In the genomic region with DNA sequence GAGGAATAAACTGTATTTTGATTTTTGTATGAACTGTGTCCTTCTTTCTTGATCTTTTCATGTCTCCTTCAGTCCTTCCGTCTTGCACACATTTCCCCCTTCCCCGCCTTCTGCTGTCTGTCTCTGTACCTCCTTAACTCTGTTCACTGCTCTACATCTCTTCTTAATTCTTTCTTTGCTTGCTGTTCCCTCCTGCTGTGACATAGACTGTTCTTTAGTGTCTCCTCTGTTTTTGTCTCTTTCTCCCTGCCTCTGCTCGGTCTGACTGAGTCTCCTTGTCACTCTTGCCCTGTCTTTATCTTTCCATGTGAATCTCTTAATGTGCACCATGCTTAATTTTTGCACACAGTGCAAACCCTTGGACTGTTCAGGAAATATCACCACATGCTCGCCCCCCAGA, we compare ENCODE assay signal across 17 cellular contexts.
"Had no signal": no experiment of that assay in that cellular context is flagged by ENCODE, and none has a peak within 500 bp of the region (broad histone marks: within the 10 kb centered on the region; RNA-seq: fewer than 3 reads in every experiment).

No MANE protein-coding gene starts in this region.

- H3K27ac ChIP-seq: coronary artery, esophagus muscularis mucosa, foreskin keratinocyte, gastroesophageal sphincter, heart right ventricle, left lung, lower lobe of right lung had no signal

- H3K36me3 Mint-ChIP-seq: naive thymus-derived CD4-positive, alpha-beta T cell had no signal

- H3K4me3 Mint-ChIP-seq: naive thymus-derived CD4-positive, alpha-beta T cell had no signal

- H3K4me1 Mint-ChIP-seq: naive thymus-derived CD4-positive, alpha-beta T cell had no signal

- DNase-seq: dermis blood vessel endothelial cell; effector CD4-positive, alpha-beta T cell; effector memory CD4-positive, alpha-beta T cell; foreskin keratinocyte; head of caudate nucleus; heart right ventricle; hippocampal formation; left cardiac atrium; left lung; left ventricle myocardium superior; lower lobe of right lung; midbrain; naive thymus-derived CD4-positive, alpha-beta T cell had no signal

- H3K27me3 ChIP-seq: dorsolateral prefrontal cortex, esophagus muscularis mucosa, foreskin keratinocyte, left lung had no signal

- H3K4me3 ChIP-seq: coronary artery, dorsolateral prefrontal cortex, esophagus muscularis mucosa, gastroesophageal sphincter, heart right ventricle, left lung, lower lobe of right lung had no signal

- H3K27ac Mint-ChIP-seq: naive thymus-derived CD4-positive, alpha-beta T cell had no signal

- H3K4me1 ChIP-seq: esophagus muscularis mucosa, foreskin keratinocyte, gastroesophageal sphincter, heart right ventricle, left lung, lower lobe of right lung had no signal

- H3K36me3 ChIP-seq: esophagus muscularis mucosa, gastroesophageal sphincter, heart right ventricle, left lung, lower lobe of right lung had no signal

- H3K9me3 ChIP-seq: esophagus muscularis mucosa, gastroesophageal sphincter, heart right ventricle, left lung, lower lobe of right lung had no signal
